8 cellular contexts compared by ENCODE assay signal in the genomic region with DNA sequence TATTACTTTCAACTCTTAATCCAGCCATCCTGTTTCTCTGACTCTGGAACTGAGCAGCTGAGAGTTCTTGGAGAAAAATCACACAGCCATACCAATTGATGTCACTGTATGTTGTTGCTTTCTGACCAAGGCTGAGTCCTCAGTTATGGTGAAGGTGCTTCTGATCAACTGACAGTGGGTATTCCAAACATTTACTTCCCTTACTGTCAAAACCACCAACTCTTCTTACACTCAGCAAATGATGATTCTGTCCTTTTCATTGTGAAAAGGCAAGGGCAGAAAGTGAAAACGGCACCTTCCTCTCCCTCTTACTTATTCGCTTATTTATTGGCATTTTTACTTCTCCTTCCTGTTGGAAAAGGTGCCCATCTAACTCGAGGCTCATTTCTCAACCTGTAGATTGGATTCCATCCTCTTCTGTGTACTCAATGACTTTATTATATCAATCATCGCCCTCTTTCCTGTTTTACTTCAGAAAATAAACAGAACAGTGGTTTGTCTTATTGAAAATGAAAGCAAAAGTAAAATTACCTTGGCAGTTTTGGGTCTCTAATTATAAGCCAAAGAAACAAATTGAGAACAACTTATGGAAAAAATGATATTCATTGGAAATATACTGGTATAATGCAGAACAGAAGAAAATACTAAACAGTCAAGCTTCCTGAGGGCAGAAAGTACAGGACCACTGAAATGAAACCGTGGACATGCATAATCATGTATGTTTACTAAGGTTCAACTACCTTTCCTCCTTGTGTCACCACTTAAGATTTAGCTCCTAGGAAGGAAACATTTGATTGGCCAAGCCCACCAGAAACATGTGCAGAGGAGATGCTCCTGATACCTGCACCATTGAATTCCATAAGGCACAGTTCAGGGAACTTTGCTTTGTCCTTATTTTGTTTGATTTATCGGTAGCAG.
A peak's percentile ranks its signal among the peaks of the same experiment; 100 is the strongest.
DNase-seq lines count a peak whose midpoint lies in the region; ATAC-seq and TF ChIP-seq lines count a peak whose summit lies in the region.

No MANE protein-coding gene starts in this region.

- H3K27ac Mint-ChIP-seq in activated naive CD8-positive, alpha-beta T cell treated with anti-CD3 and anti-CD28 coated beads, Interleukin-2, amount 50 U/mL, for 24 hours, result peak overlapping the region; percentile 91

- TF ChIP-seq CTCF in right lobe of liver (IDR thresholded peaks at IDR 0.05), result no peak

- ATAC-seq in GM18867 (IDR thresholded peaks at IDR 0.05; ENCODE audit: unreplicated experiment) (peak; percentile 16), HG03196 (IDR thresholded peaks at IDR 0.05; ENCODE audit: unreplicated experiment) (peak; percentile 12), right lobe of liver (peak; percentile 53 to 71 (median 56))
- peak; percentile 33 for ATAC-seq in activated naive CD8-positive, alpha-beta T cell treated with anti-CD3 and anti-CD28 coated beads, Interleukin-2, amount 50 U/mL, for 24 hours

- WGBS in right lobe of liver (ENCODE audit: insufficient coverage, low coverage, low lambda C conversion rate, missing lambda C conversion rate), result 3% methylated on average over 6 of the region's 6 CpGs

- H3K4me1 ChIP-seq in right lobe of liver, result no peaks in the 10 kb centered on the region

- intact Hi-C loops in right lobe of liver (cut with DNase I), result loop anchor here in 1 of 2 donors (10.0 kb wide), 1 partner anchor 128 kb away; no protein-coding TSS in a partner anchor

- H3K9me3 ChIP-seq in right lobe of liver, result no peaks in the 10 kb centered on the region

- peak overlapping the region; percentile 65 to 89 (median 66) for H3K27ac ChIP-seq in right lobe of liver

- no peaks in the 10 kb centered on the region for H3K36me3 ChIP-seq in right lobe of liver

- H3K36me3 Mint-ChIP-seq in activated naive CD8-positive, alpha-beta T cell treated with anti-CD3 and anti-CD28 coated beads, Interleukin-2, amount 50 U/mL, for 24 hours (ENCODE audit: low read depth), result no peaks in the 10 kb centered on the region

- peak overlapping the region; percentile 12 to 56 (median 53) for H3K4me3 ChIP-seq in right lobe of liver

- no peaks in the 10 kb centered on the region for H3K9me3 Mint-ChIP-seq in activated naive CD8-positive, alpha-beta T cell treated with anti-CD3 and anti-CD28 coated beads, Interleukin-2, amount 50 U/mL, for 24 hours

- no peak for TF ChIP-seq POLR2A in right lobe of liver (IDR thresholded peaks at IDR 0.05)

- H3K27me3 Mint-ChIP-seq in activated naive CD8-positive, alpha-beta T cell treated with anti-CD3 and anti-CD28 coated beads, Interleukin-2, amount 50 U/mL, for 24 hours, result no peaks in the 10 kb centered on the region

- no peaks in the 10 kb centered on the region for H3K27me3 ChIP-seq in right lobe of liver

- H3K4me3 Mint-ChIP-seq in activated naive CD8-positive, alpha-beta T cell treated with anti-CD3 and anti-CD28 coated beads, Interleukin-2, amount 50 U/mL, for 24 hours, result peak overlapping the region; percentile 85

- peaks cover 68% of the 10 kb centered on the region for H3K4me1 Mint-ChIP-seq in activated naive CD8-positive, alpha-beta T cell treated with anti-CD3 and anti-CD28 coated beads, Interleukin-2, amount 50 U/mL, for 24 hours

- DNase-seq in activated naive CD8-positive, alpha-beta T cell treated with anti-CD3 and anti-CD28 coated beads, Interleukin-2, amount 50 U/mL, for 24 hours, result no peak
- DNase-seq in right lobe of liver (no peak), NCI-H1105 treated with DMSO at 0.1 percent for 48 hours (lab: John Stamatoyannopoulos, UW) (no peak), DMS114 treated with DMSO at 0.1 percent for 48 hours (lab: John Stamatoyannopoulos, UW; ENCODE audit: unreplicated experiment) (no peak), UCSD-AML1 (lab: John Stamatoyannopoulos, UW; ENCODE audit: unreplicated experiment) (no peak)
- no peak for DNase-seq in stimulated activated CD4-positive, alpha-beta T cell treated with anti-CD3 and anti-CD28 coated beads, Interleukin-4, amount 100 ng/mL, for 4 hours
